In the genomic region with DNA sequence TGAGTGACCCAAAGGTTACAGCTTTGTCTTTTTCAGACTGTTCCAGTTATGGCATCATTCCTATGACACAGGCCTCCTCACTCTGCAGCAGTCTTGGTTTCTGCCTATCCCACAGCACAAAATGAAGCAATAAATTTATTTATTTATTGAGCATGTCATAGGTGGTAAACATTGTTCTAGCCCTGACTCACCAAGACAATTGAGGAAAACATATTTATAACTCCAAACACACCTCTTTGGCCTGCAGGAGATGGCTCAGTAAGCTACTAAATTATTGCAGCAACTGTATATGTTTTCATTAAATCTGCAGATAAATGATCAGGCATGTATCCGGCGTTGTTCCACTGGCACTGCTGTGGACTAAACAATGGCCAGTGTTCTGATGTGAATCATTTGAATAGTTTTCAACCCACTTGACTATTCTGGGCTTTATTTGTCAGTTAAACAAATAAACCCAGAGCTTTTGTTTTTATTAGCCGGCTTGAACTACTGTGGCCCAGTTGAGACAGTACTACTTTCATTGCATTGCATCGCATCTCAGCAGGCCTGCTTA, we compare ENCODE assay signal across 13 cellular contexts.
DNase-seq lines count a peak whose midpoint lies in the region; ATAC-seq, FAIRE-seq and TF ChIP-seq lines count a peak whose summit lies in the region.
"Had no signal": no experiment of that assay in that cellular context is flagged by ENCODE, and none has a peak within 500 bp of the region (broad histone marks: within the 10 kb centered on the region; RNA-seq: fewer than 3 reads in every experiment).

No MANE protein-coding gene starts in this region.

- H3K36me3 ChIP-seq in breast epithelium (no peaks in the 10 kb centered on the region), adipocyte (ENCODE audit: control insufficient read depth, insufficient read depth, low read length, severe bottlenecking) (no peaks in the 10 kb centered on the region), neural progenitor cell (no peaks in the 10 kb centered on the region), right lobe of liver (no peaks in the 10 kb centered on the region)

- no TSS peak for BruUV-seq in MCF 10A (replicated peaks; lab: Mats Ljungman, UMichigan)

- no peaks in the 10 kb centered on the region for H3K4me1 ChIP-seq in breast epithelium
- H3K4me1 ChIP-seq in adipocyte (ENCODE audit: control insufficient read depth, insufficient read depth, low read length): peaks cover 26% of the 10 kb centered on the region
- H3K4me1 ChIP-seq in neural progenitor cell: peaks cover 4% of the 10 kb centered on the region
- no peaks in the 10 kb centered on the region for H3K4me1 ChIP-seq in right lobe of liver

- no peaks in the 10 kb centered on the region for H3K27me3 Mint-ChIP-seq in MCF 10A (ENCODE audit: insufficient read depth, unreplicated experiment)
- peaks cover 13% of the 10 kb centered on the region for H3K27me3 Mint-ChIP-seq in neural progenitor cell (ENCODE audit: insufficient read depth, low read depth)

- no peak for ATAC-seq in right lobe of liver

- H3K4me3 ChIP-seq in breast epithelium: no peak overlapping the region
- no peak overlapping the region for H3K4me3 ChIP-seq in adipocyte (ENCODE audit: low read length)
- H3K4me3 ChIP-seq in neural progenitor cell: no peak overlapping the region
- no peak overlapping the region for H3K4me3 ChIP-seq in right lobe of liver
- H3K4me3 ChIP-seq: dorsolateral prefrontal cortex had no signal

- H3K4me2 ChIP-seq in neural progenitor cell: no peak overlapping the region

- peak overlapping the region; percentile 71 for H3K27ac Mint-ChIP-seq in MCF 10A (ENCODE audit: low read depth, unreplicated experiment)
- H3K27ac Mint-ChIP-seq in neural progenitor cell: no peak overlapping the region
- H3K27ac Mint-ChIP-seq: activated T-helper 1 cell treated with anti-CD3 and anti-CD28 coated beads, Interleukin-12 subunit alpha, Interleukin-12 subunit beta, Interleukin-2, Interleukin-4 antibody, amounts not matched to agents 30 ng/mL and 10 ng/mL and 1 ng/mL, durations not matched to agents 14 hours and 24 hours and 36 hours had no signal

- H4K20me1 ChIP-seq in neural progenitor cell (ENCODE audit: low read depth): no peaks in the 10 kb centered on the region

- peak; percentile 45 for FAIRE-seq in frontal cortex (lab: Jason Lieb, UNC)
- FAIRE-seq: TTC549 had no signal

- H3K27ac ChIP-seq in breast epithelium: no peak overlapping the region
- no peak overlapping the region for H3K27ac ChIP-seq in neural progenitor cell
- H3K27ac ChIP-seq in right lobe of liver: no peak overlapping the region

- CTCF ChIA-PET in MCF 10A (lab: Yijun Ruan, JAX): interaction anchor here (0.5 to 6.0 kb wide), 6 partner anchors 55 to 282 kb away, joined by 4 to 63 read pairs (median 4); no protein-coding TSS in a partner anchor

- TF ChIP-seq POLR2A in breast epithelium (IDR thresholded peaks at IDR 0.05) (no peak), right lobe of liver (IDR thresholded peaks at IDR 0.05) (no peak)

- TF ChIP-seq CTCF in MCF 10A (IDR thresholded peaks at IDR 0.05; ENCODE audit: unreplicated experiment) (no peak), breast epithelium (IDR thresholded peaks at IDR 0.05) (no peak), neural progenitor cell (IDR thresholded peaks at IDR 0.05) (no peak), right lobe of liver (IDR thresholded peaks at IDR 0.05) (no peak)

- H3F3A ChIP-seq in neural progenitor cell (ENCODE audit: low read depth): no peaks in the 10 kb centered on the region

- no peak overlapping the region for H2AFZ ChIP-seq in neural progenitor cell (replicated peaks)

- no peaks in the 10 kb centered on the region for H3K79me2 ChIP-seq in neural progenitor cell (ENCODE audit: low read depth)

- H3K4me1 Mint-ChIP-seq in MCF 10A (ENCODE audit: insufficient read depth, unreplicated experiment) (peaks cover 33% of the 10 kb centered on the region), neural progenitor cell (peaks cover 6% of the 10 kb centered on the region)
- H3K4me1 Mint-ChIP-seq: neural crest cell had no signal

- 83% methylated on average over 4 of the region's 4 CpGs for WGBS in right lobe of liver (ENCODE audit: insufficient coverage, low coverage, low lambda C conversion rate, missing lambda C conversion rate)

- H3K4me3 Mint-ChIP-seq in MCF 10A (ENCODE audit: unreplicated experiment): no peak overlapping the region
- H3K4me3 Mint-ChIP-seq in neural progenitor cell: no peak overlapping the region
- H3K4me3 Mint-ChIP-seq: activated T-helper 1 cell treated with anti-CD3 and anti-CD28 coated beads, Interleukin-12 subunit alpha, Interleukin-12 subunit beta, Interleukin-2, Interleukin-4 antibody, amounts not matched to agents 30 ng/mL and 10 ng/mL and 1 ng/mL, durations not matched to agents 14 hours and 24 hours and 36 hours; neural crest cell had no signal

- H3K9me3 ChIP-seq in breast epithelium (no peaks in the 10 kb centered on the region), adipocyte (ENCODE audit: control insufficient read depth, low read length) (no peaks in the 10 kb centered on the region), neural progenitor cell (ENCODE audit: low read depth) (no peaks in the 10 kb centered on the region), right lobe of liver (no peaks in the 10 kb centered on the region)

- intact Hi-C loops in MCF 10A (cut with micrococcal nuclease): loop anchor here (2.0 to 10.0 kb wide), 3 partner anchors 55 to 281 kb away; no protein-coding TSS in a partner anchor
- intact Hi-C loops in breast epithelium (cut with DNase I; ENCODE audit: low total_unique reads): no loop called here
- intact Hi-C loops in right lobe of liver (cut with DNase I): no loop called here

- DNase-seq in MCF 10A (ENCODE audit: unreplicated experiment) (peak; percentile 69), breast epithelium (ENCODE audit: low spot score in 2 of 2) (no peak), adipocyte (ENCODE audit: low read depth) (peak; percentile 86), frontal cortex (ENCODE audit: low spot score in 2 of 2) (peak in 1 of 2 donors; percentile 41), neural progenitor cell (ENCODE audit: low spot score) (no peak), right lobe of liver (no peak), GM19238 (ENCODE audit: insufficient read length, low spot score) (no peak)
- DNase-seq in activated CD4-positive, alpha-beta T cell treated with anti-CD3 and anti-CD28 coated beads for 1 hour: no peak
- DNase-seq: AML-193 had no signal

- H3K9me3 Mint-ChIP-seq in MCF 10A (ENCODE audit: unreplicated experiment) (no peaks in the 10 kb centered on the region), neural progenitor cell (peaks cover 6% of the 10 kb centered on the region)
- H3K9me3 Mint-ChIP-seq: activated T-helper 1 cell treated with anti-CD3 and anti-CD28 coated beads, Interleukin-12 subunit alpha, Interleukin-12 subunit beta, Interleukin-2, Interleukin-4 antibody, amounts not matched to agents 30 ng/mL and 10 ng/mL and 1 ng/mL, durations not matched to agents 14 hours and 24 hours and 36 hours; neural crest cell had no signal

- H3K9ac ChIP-seq in adipocyte (ENCODE audit: low read length): no peak overlapping the region
- no peak overlapping the region for H3K9ac ChIP-seq in neural progenitor cell

- POLR2A ChIA-PET in MCF 10A (lab: Yijun Ruan, JAX): interaction anchor here (0.6 to 3.3 kb wide), 15 partner anchors 9 to 458 kb away, joined by 3 to 35 read pairs (median 5); partner anchors contain the start of genes BTF3 and FOXD1

- H3K27me3 ChIP-seq in breast epithelium (no peaks in the 10 kb centered on the region), adipocyte (replicated peaks; ENCODE audit: control insufficient read depth, insufficient read depth, low read length) (peaks cover 5% of the 10 kb centered on the region), neural progenitor cell (no peaks in the 10 kb centered on the region), right lobe of liver (no peaks in the 10 kb centered on the region)

- H3K36me3 Mint-ChIP-seq in MCF 10A (ENCODE audit: insufficient read depth, unreplicated experiment): no peaks in the 10 kb centered on the region
- H3K36me3 Mint-ChIP-seq in neural progenitor cell: peaks cover 2% of the 10 kb centered on the region

Comparison
In these comparisons a context has a peak if more than half of its experiments do, and no peak if none do; other contexts are left out.
1. DNase-seq: peak in MCF 10A (single experiment) and adipocyte (single experiment); none in breast epithelium (0 of 2), neural progenitor cell (single experiment), right lobe of liver (0 of 3), activated CD4-positive, alpha-beta T cell treated with anti-CD3 and anti-CD28 coated beads for 1 hour (single experiment) and GM19238 (single experiment).